ENCODE assay signal across 26 cellular contexts in the genomic region with DNA sequence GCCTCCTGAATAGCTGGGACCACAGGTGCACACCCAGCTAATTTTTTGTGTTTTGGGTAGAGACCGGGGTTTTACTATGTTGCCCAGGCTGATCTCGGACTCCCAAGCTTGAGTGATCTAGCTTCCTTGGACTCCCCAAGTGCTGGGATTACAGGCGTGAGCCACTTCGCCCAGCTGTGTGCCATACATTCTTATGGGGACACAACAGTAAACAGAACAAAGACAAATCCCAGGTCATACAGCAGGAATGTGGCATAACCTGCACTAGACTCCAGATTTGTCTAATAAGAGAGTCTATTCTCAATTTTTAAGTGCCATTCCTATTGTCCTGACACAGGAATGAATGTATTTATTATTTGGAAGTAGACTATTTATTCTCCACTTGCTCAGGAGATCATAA. TPM values are rescaled to one million over a fixed set of nuclear protein-coding genes. Genes with fewer than 3 reads are reported as not detected.
DNase-seq lines count a peak whose midpoint lies in the region; ATAC-seq and TF ChIP-seq lines count a peak whose summit lies in the region.
"Had no signal": no experiment of that assay in that cellular context is flagged by ENCODE, and none has a peak within 500 bp of the region (broad histone marks: within the 10 kb centered on the region; RNA-seq: fewer than 3 reads in every experiment).

No MANE protein-coding gene starts in this region.

- H3K36me3 Mint-ChIP-seq in activated CD4-positive, alpha-beta T cell treated with anti-CD3 and anti-CD28 coated beads, Interleukin-2, amount 10 ng/mL, durations not matched to agents 7 days and 5 days (ENCODE audit: low read depth): peaks cover 66% of the 10 kb centered on the region
- H3K36me3 Mint-ChIP-seq in activated CD4-positive, alpha-beta T cell treated with anti-CD3 and anti-CD28 coated beads, Interleukin-2, amount 10 ng/mL, durations not matched to agents 24 days and 14 days (ENCODE audit: low read depth): peaks cover 58% of the 10 kb centered on the region
- peaks cover 81% of the 10 kb centered on the region for H3K36me3 Mint-ChIP-seq in CD4-positive, alpha-beta T cell (ENCODE audit: low read depth)
- H3K36me3 Mint-ChIP-seq in activated T-helper 17 cell treated with anti-CD3 and anti-CD28 coated beads, Interleukin-2, amount 50 U/mL, for 72 hours (ENCODE audit: low read depth): peaks cover 86% of the 10 kb centered on the region
- H3K36me3 Mint-ChIP-seq in naive thymus-derived CD8-positive, alpha-beta T cell: peaks cover 0 to 65% (median 34%) of the 10 kb centered on the region in 3 donors

- no peak for ATAC-seq in CD4-positive, alpha-beta T cell (ENCODE audit: poor library complexity)
- no peak for ATAC-seq in activated T-helper 17 cell treated with anti-CD3 and anti-CD28 coated beads, Interleukin-2, amount 50 U/mL, for 72 hours (replicated peaks)
- ATAC-seq in naive thymus-derived CD8-positive, alpha-beta T cell: no peak
- ATAC-seq in HG03342 (IDR thresholded peaks at IDR 0.05; ENCODE audit: unreplicated experiment): no peak
- ATAC-seq in activated CD4-positive, CD25-positive, alpha-beta regulatory T cell treated with anti-CD3 and anti-CD28 coated beads, Interleukin-2, amount 50 U/mL, for 24 hours: no peak

- no peaks in the 10 kb centered on the region for H3K9me3 ChIP-seq in CD4-positive, alpha-beta T cell (ENCODE audit: control insufficient read depth, low read length)
- H3K9me3 ChIP-seq: thoracic aorta, vagina had no signal

- no peaks in the 10 kb centered on the region for H3K27me3 ChIP-seq in CD4-positive, alpha-beta T cell (ENCODE audit: control insufficient read depth, insufficient read depth, low read length)
- H3K27me3 ChIP-seq: brain microvascular endothelial cell, vagina had no signal

- no peak for TF ChIP-seq CTCF in CD4-positive, alpha-beta T cell (IDR thresholded peaks at IDR 0.05)

- POLR2A ChIA-PET in activated CD4-positive, alpha-beta T cell treated with anti-CD3 and anti-CD28 coated beads, Interleukin-2, amount 10 ng/mL, durations not matched to agents 7 days and 5 days (lab: Charles Lee): no interaction called here
- POLR2A ChIA-PET in CD4-positive, alpha-beta T cell (lab: Charles Lee): interaction anchor here (0.6 to 1.8 kb wide), 3 partner anchors 9 to 23 kb away, joined by 3 to 7 read pairs (median 3); no protein-coding TSS in a partner anchor
- POLR2A ChIA-PET in naive thymus-derived CD8-positive, alpha-beta T cell (lab: Charles Lee): interaction anchor here (1.4 kb wide), 1 partner anchor 18 kb away, joined by 6 read pairs; a partner anchor contains a TSS

- H3K4me1 Mint-ChIP-seq in activated CD4-positive, alpha-beta T cell treated with anti-CD3 and anti-CD28 coated beads, Interleukin-2, amount 10 ng/mL, durations not matched to agents 7 days and 5 days: peaks cover 46% of the 10 kb centered on the region
- H3K4me1 Mint-ChIP-seq in activated CD4-positive, alpha-beta T cell treated with anti-CD3 and anti-CD28 coated beads, Interleukin-2, amount 10 ng/mL, durations not matched to agents 24 days and 14 days: peaks cover 32% of the 10 kb centered on the region
- H3K4me1 Mint-ChIP-seq in CD4-positive, alpha-beta T cell (ENCODE audit: low read depth): peaks cover 63% of the 10 kb centered on the region
- peaks cover 27% of the 10 kb centered on the region for H3K4me1 Mint-ChIP-seq in activated T-helper 17 cell treated with anti-CD3 and anti-CD28 coated beads, Interleukin-2, amount 50 U/mL, for 72 hours
- H3K4me1 Mint-ChIP-seq in naive thymus-derived CD8-positive, alpha-beta T cell: peaks cover 23 to 59% (median 42%) of the 10 kb centered on the region in 4 donors

- H3K9me3 Mint-ChIP-seq in activated CD4-positive, alpha-beta T cell treated with anti-CD3 and anti-CD28 coated beads, Interleukin-2, amount 10 ng/mL, durations not matched to agents 7 days and 5 days: no peaks in the 10 kb centered on the region
- H3K9me3 Mint-ChIP-seq in activated CD4-positive, alpha-beta T cell treated with anti-CD3 and anti-CD28 coated beads, Interleukin-2, amount 10 ng/mL, durations not matched to agents 24 days and 14 days: no peaks in the 10 kb centered on the region
- no peaks in the 10 kb centered on the region for H3K9me3 Mint-ChIP-seq in CD4-positive, alpha-beta T cell
- no peaks in the 10 kb centered on the region for H3K9me3 Mint-ChIP-seq in activated T-helper 17 cell treated with anti-CD3 and anti-CD28 coated beads, Interleukin-2, amount 50 U/mL, for 72 hours
- no peaks in the 10 kb centered on the region for H3K9me3 Mint-ChIP-seq in naive thymus-derived CD8-positive, alpha-beta T cell
- H3K9me3 Mint-ChIP-seq: activated CD4-positive, alpha-beta memory T cell treated with anti-CD3 and anti-CD28 coated beads for 36 hours; stimulated activated naive CD8-positive, alpha-beta T cell treated with anti-CD3 and anti-CD28 coated beads, Interleukin-15, Interleukin-2, amounts not matched to agents 100 ng/mL and 50 ng/mL, for 24 hours had no signal

- intact Hi-C loops in activated CD4-positive, alpha-beta T cell treated with anti-CD3 and anti-CD28 coated beads, Interleukin-2, amount 10 ng/mL, durations not matched to agents 24 days and 14 days (cut with micrococcal nuclease): no loop called here
- intact Hi-C loops in CD4-positive, alpha-beta T cell (cut with DNase I, micrococcal nuclease): no loop called here

- DNase-seq in activated CD4-positive, alpha-beta T cell treated with anti-CD3 and anti-CD28 coated beads, Interleukin-2, amount 10 ng/mL, durations not matched to agents 7 days and 5 days: no peak
- DNase-seq in activated CD4-positive, alpha-beta T cell treated with anti-CD3 and anti-CD28 coated beads, Interleukin-2, amount 10 ng/mL, durations not matched to agents 24 days and 14 days: no peak
- no peak for DNase-seq in CD4-positive, alpha-beta T cell
- DNase-seq in naive thymus-derived CD8-positive, alpha-beta T cell: no peak
- DNase-seq in OCI-M2 (lab: John Stamatoyannopoulos, UW; ENCODE audit: unreplicated experiment): no peak
- DNase-seq: activated CD4-positive, alpha-beta memory T cell treated with anti-CD3 and anti-CD28 coated beads for 36 hours; activated CD4-positive, CD25-positive, alpha-beta regulatory T cell; brain microvascular endothelial cell; DMS53; erythroblast; NCI-H1092 treated with DMSO at 0.1 percent for 48 hours; NCI-H187 treated with DMSO at 0.1 percent for 48 hours; NCI-H524 treated with DMSO at 0.1 percent for 48 hours; nucleus accumbens; T-helper 1 cell had no signal

- CTCF ChIA-PET in activated CD4-positive, alpha-beta T cell treated with anti-CD3 and anti-CD28 coated beads, Interleukin-2, amount 10 ng/mL, durations not matched to agents 7 days and 5 days (lab: Charles Lee): interaction anchor here (1.2 to 1.7 kb wide), 3 partner anchors 11 to 18 kb away, joined by 3 to 6 read pairs (median 4); a partner anchor contains a TSS
- CTCF ChIA-PET in CD4-positive, alpha-beta T cell (lab: Charles Lee): interaction anchor here (1.1 to 1.4 kb wide), 3 partner anchors 10 to 204 kb away, joined by 3 read pairs; no protein-coding TSS in a partner anchor

- H3K27me3 Mint-ChIP-seq in activated CD4-positive, alpha-beta T cell treated with anti-CD3 and anti-CD28 coated beads, Interleukin-2, amount 10 ng/mL, durations not matched to agents 7 days and 5 days: no peaks in the 10 kb centered on the region
- no peaks in the 10 kb centered on the region for H3K27me3 Mint-ChIP-seq in activated CD4-positive, alpha-beta T cell treated with anti-CD3 and anti-CD28 coated beads, Interleukin-2, amount 10 ng/mL, durations not matched to agents 24 days and 14 days
- no peaks in the 10 kb centered on the region for H3K27me3 Mint-ChIP-seq in CD4-positive, alpha-beta T cell
- H3K27me3 Mint-ChIP-seq in activated T-helper 17 cell treated with anti-CD3 and anti-CD28 coated beads, Interleukin-2, amount 50 U/mL, for 72 hours: no peaks in the 10 kb centered on the region
- H3K27me3 Mint-ChIP-seq in naive thymus-derived CD8-positive, alpha-beta T cell: no peaks in the 10 kb centered on the region
- H3K27me3 Mint-ChIP-seq: activated CD4-positive, alpha-beta memory T cell treated with anti-CD3 and anti-CD28 coated beads for 36 hours; stimulated activated naive CD8-positive, alpha-beta T cell treated with anti-CD3 and anti-CD28 coated beads, Interleukin-15, Interleukin-2, amounts not matched to agents 100 ng/mL and 50 ng/mL, for 24 hours had no signal

- H3K27ac ChIP-seq in CD4-positive, alpha-beta T cell (ENCODE audit: low read depth, low read length): no peak overlapping the region
- H3K27ac ChIP-seq: 22Rv1, brain microvascular endothelial cell, thoracic aorta, vagina had no signal

- no peak overlapping the region for H3K4me3 Mint-ChIP-seq in activated CD4-positive, alpha-beta T cell treated with anti-CD3 and anti-CD28 coated beads, Interleukin-2, amount 10 ng/mL, durations not matched to agents 7 days and 5 days
- no peak overlapping the region for H3K4me3 Mint-ChIP-seq in activated CD4-positive, alpha-beta T cell treated with anti-CD3 and anti-CD28 coated beads, Interleukin-2, amount 10 ng/mL, durations not matched to agents 24 days and 14 days
- no peak overlapping the region for H3K4me3 Mint-ChIP-seq in CD4-positive, alpha-beta T cell
- H3K4me3 Mint-ChIP-seq in activated T-helper 17 cell treated with anti-CD3 and anti-CD28 coated beads, Interleukin-2, amount 50 U/mL, for 72 hours: no peak overlapping the region
- no peak overlapping the region for H3K4me3 Mint-ChIP-seq in naive thymus-derived CD8-positive, alpha-beta T cell
- H3K4me3 Mint-ChIP-seq: activated CD4-positive, alpha-beta memory T cell treated with anti-CD3 and anti-CD28 coated beads for 36 hours had no signal

- peak overlapping the region; percentile 61 for H3K27ac Mint-ChIP-seq in activated CD4-positive, alpha-beta T cell treated with anti-CD3 and anti-CD28 coated beads, Interleukin-2, amount 10 ng/mL, durations not matched to agents 7 days and 5 days
- no peak overlapping the region for H3K27ac Mint-ChIP-seq in activated CD4-positive, alpha-beta T cell treated with anti-CD3 and anti-CD28 coated beads, Interleukin-2, amount 10 ng/mL, durations not matched to agents 24 days and 14 days
- H3K27ac Mint-ChIP-seq in CD4-positive, alpha-beta T cell: peak overlapping the region; percentile 67
- peak overlapping the region; percentile 54 for H3K27ac Mint-ChIP-seq in activated T-helper 17 cell treated with anti-CD3 and anti-CD28 coated beads, Interleukin-2, amount 50 U/mL, for 72 hours
- H3K27ac Mint-ChIP-seq in naive thymus-derived CD8-positive, alpha-beta T cell: peak overlapping the region in 9 of 10 donors; percentile 29 to 85 (median 69)

RNA-seq across cellular contexts. Expression of a gene that starts 17.6 kb away (rescaled TPM):
- 100 to 1,000 TPM; 154 to 156 TPM for total RNA-seq in activated CD4-positive, alpha-beta T cell treated with anti-CD3 and anti-CD28 coated beads, Interleukin-2, amount 10 ng/mL, durations not matched to agents 7 days and 5 days
- 118 and 122 TPM in 2 replicates for total RNA-seq in activated CD4-positive, alpha-beta T cell treated with anti-CD3 and anti-CD28 coated beads, Interleukin-2, amount 10 ng/mL, durations not matched to agents 24 days and 14 days
- total RNA-seq in CD4-positive, alpha-beta T cell: 10 to 100 TPM; 58.0 to 65.2 TPM
- 100 to 1,000 TPM; 109 to 172 TPM for total RNA-seq in activated T-helper 17 cell treated with anti-CD3 and anti-CD28 coated beads, Interleukin-2, amount 50 U/mL, for 72 hours
- total RNA-seq in naive thymus-derived CD8-positive, alpha-beta T cell: 100 to 1,000 TPM; 109 to 111 TPM
- 100 to 1,000 TPM; 315 to 450 (median 375) TPM for polyA plus RNA-seq in naive thymus-derived CD8-positive, alpha-beta T cell

RNA-seq across cellular contexts. Expression of a gene that starts 20.0 kb away (rescaled TPM):
- not detected for total RNA-seq in activated CD4-positive, alpha-beta T cell treated with anti-CD3 and anti-CD28 coated beads, Interleukin-2, amount 10 ng/mL, durations not matched to agents 7 days and 5 days
- not detected in 2 replicates for total RNA-seq in activated CD4-positive, alpha-beta T cell treated with anti-CD3 and anti-CD28 coated beads, Interleukin-2, amount 10 ng/mL, durations not matched to agents 24 days and 14 days
- total RNA-seq in CD4-positive, alpha-beta T cell: not detected
- total RNA-seq in activated T-helper 17 cell treated with anti-CD3 and anti-CD28 coated beads, Interleukin-2, amount 50 U/mL, for 72 hours: not detected
- not detected for total RNA-seq in naive thymus-derived CD8-positive, alpha-beta T cell
- polyA plus RNA-seq in naive thymus-derived CD8-positive, alpha-beta T cell: under 1 TPM in 1 of 3 donors, not detected in 2; 0.06 TPM
- total RNA-seq: activated CD4-positive, alpha-beta memory T cell treated with anti-CD3 and anti-CD28 coated beads for 36 hours; fibroblast of villous mesenchyme; G401; H1; pulmonary artery endothelial cell; thoracic aorta; vagina had no signal
- polyA plus RNA-seq: H1 had no signal

RNA-seq across cellular contexts. Expression of a gene that starts 22.2 kb away (rescaled TPM):
- 10 to 100 TPM; 81.1 to 88.9 TPM for total RNA-seq in activated CD4-positive, alpha-beta T cell treated with anti-CD3 and anti-CD28 coated beads, Interleukin-2, amount 10 ng/mL, durations not matched to agents 7 days and 5 days
- 95.3 and 103 TPM in 2 replicates for total RNA-seq in activated CD4-positive, alpha-beta T cell treated with anti-CD3 and anti-CD28 coated beads, Interleukin-2, amount 10 ng/mL, durations not matched to agents 24 days and 14 days
- 10 to 100 TPM; 33.4 to 43.9 TPM for total RNA-seq in CD4-positive, alpha-beta T cell
- total RNA-seq in activated T-helper 17 cell treated with anti-CD3 and anti-CD28 coated beads, Interleukin-2, amount 50 U/mL, for 72 hours: 10 to 100 TPM; 68.0 to 95.2 TPM
- total RNA-seq in naive thymus-derived CD8-positive, alpha-beta T cell: 10 to 100 TPM; 71.8 to 80.1 TPM
- 10 to 100 TPM; 35.1 to 49.1 (median 45.5) TPM for polyA plus RNA-seq in naive thymus-derived CD8-positive, alpha-beta T cell

RNA-seq across cellular contexts. Expression of a gene that starts 50.3 kb away (rescaled TPM):
- total RNA-seq in activated CD4-positive, alpha-beta T cell treated with anti-CD3 and anti-CD28 coated beads, Interleukin-2, amount 10 ng/mL, durations not matched to agents 7 days and 5 days: 10 to 100 TPM; 43.0 to 43.5 TPM
- total RNA-seq in activated CD4-positive, alpha-beta T cell treated with anti-CD3 and anti-CD28 coated beads, Interleukin-2, amount 10 ng/mL, durations not matched to agents 24 days and 14 days: 35.9 and 39.0 TPM in 2 replicates
- total RNA-seq in CD4-positive, alpha-beta T cell: 100 to 1,000 TPM in 1 of 2 experiments, 10 to 100 TPM in 1; 89.0 to 101 TPM
- 10 to 100 TPM; 42.6 to 84.7 TPM for total RNA-seq in activated T-helper 17 cell treated with anti-CD3 and anti-CD28 coated beads, Interleukin-2, amount 50 U/mL, for 72 hours
- 10 to 100 TPM; 38.5 to 43.7 TPM for total RNA-seq in naive thymus-derived CD8-positive, alpha-beta T cell
- 10 to 100 TPM; 28.0 to 34.7 (median 34.6) TPM for polyA plus RNA-seq in naive thymus-derived CD8-positive, alpha-beta T cell
